In the genomic region with DNA sequence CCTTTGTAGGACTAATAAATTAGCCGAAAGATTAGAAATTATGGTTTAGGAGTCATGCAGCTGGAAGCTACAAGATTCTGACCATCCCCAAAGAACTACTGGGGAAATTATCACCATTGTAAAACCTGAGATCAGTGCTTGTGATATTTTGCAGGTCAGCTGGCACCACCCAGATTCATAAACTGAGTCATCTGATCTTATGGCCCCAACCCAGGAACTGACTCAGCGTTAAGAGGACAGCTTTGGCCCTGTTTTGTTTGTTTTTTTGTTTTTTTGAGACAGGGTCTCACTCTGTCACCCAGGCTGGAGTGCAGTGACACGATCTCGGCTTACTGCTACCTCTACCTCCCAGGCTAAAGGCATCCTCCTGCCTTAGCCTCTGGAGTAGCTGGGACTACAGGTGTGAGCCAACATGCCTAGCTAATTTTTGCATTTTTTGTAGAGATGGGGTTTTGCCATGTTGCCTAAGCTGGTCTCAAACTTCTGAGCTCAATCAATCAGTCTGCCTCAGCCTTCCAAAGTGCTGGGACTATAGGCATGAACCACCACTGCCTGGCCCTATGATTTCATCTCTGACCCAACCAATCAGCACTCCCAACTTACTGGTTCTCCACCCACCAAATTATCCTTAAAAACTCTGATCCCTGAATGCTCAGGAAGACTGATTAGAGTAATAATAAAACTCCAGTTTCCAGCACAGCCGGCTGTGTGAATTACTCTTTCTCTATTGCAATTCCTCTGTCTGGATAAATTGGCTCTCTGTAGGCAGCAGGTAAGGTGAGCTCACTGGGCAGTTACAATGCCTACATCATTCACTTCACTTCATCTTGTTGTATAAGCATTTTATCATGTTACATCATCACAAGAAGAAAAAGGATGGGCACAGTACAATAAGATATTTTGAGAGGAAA, we compare ENCODE assay signal across 15 cellular contexts.
A peak's percentile ranks its signal among the peaks of the same experiment; 100 is the strongest.
DNase-seq lines count a peak whose midpoint lies in the region; ATAC-seq, FAIRE-seq and TF ChIP-seq lines count a peak whose summit lies in the region.
"Had no signal": no experiment of that assay in that cellular context is flagged by ENCODE, and none has a peak within 500 bp of the region (broad histone marks: within the 10 kb centered on the region; RNA-seq: fewer than 3 reads in every experiment).

No MANE protein-coding gene starts in this region.

- no peaks in the 10 kb centered on the region for H3K79me1 ChIP-seq in neuronal stem cell (ENCODE audit: low read depth, low read length)

- H3K36me3 ChIP-seq in bronchial epithelial cell (ENCODE audit: control insufficient read depth, insufficient read depth, low read length) (no peaks in the 10 kb centered on the region), neuronal stem cell (replicated peaks in 1 of 2; ENCODE audit: control insufficient read depth in 2 of 2, insufficient read depth in 2 of 2, low read length in 2 of 2) (no peaks in the 10 kb centered on the region)
- H3K36me3 ChIP-seq: BLaER1 had no signal

- no peak overlapping the region for H2BK12ac ChIP-seq in neuronal stem cell (ENCODE audit: low read length)

- no peak overlapping the region for H3K18ac ChIP-seq in neuronal stem cell (ENCODE audit: low read length)

- H3K4me1 ChIP-seq in neuronal stem cell (ENCODE audit: control insufficient read depth in 2 of 2, insufficient read depth in 1 of 2, low read depth in 1 of 2, low read length in 2 of 2) (peaks cover 9 to 14% of the 10 kb centered on the region in 2 donors), right cardiac atrium (ENCODE audit: control insufficient read depth, insufficient read depth, low read length) (peaks cover 4% of the 10 kb centered on the region)
- H3K4me1 ChIP-seq: parathyroid adenoma had no signal

- H3K27ac ChIP-seq in neuronal stem cell (replicated peaks; ENCODE audit: low read length) (no peak overlapping the region), right cardiac atrium (ENCODE audit: low read length) (no peak overlapping the region)
- H3K27ac ChIP-seq: BLaER1, parathyroid adenoma, SK-N-MC had no signal

- H3K14ac ChIP-seq in neuronal stem cell (ENCODE audit: low read length) = no peak overlapping the region

- TF ChIP-seq CTCF in bronchial epithelial cell (IDR thresholded peaks at IDR 0.05; ENCODE audit: insufficient read depth, low read length, severe bottlenecking) = no peak

- H2BK5ac ChIP-seq in neuronal stem cell (ENCODE audit: low read length) = no peak overlapping the region

- no peak for ATAC-seq in right cardiac atrium
- no peak for ATAC-seq in HG03378 (IDR thresholded peaks at IDR 0.05; ENCODE audit: unreplicated experiment)
- no peak for ATAC-seq in GM21360 (IDR thresholded peaks at IDR 0.05; ENCODE audit: unreplicated experiment)
- ATAC-seq: effector memory CD8-positive, alpha-beta T cell had no signal

- peaks cover 0 to 1% of the 10 kb centered on the region in 2 donors for H3K9me3 ChIP-seq in neuronal stem cell (replicated peaks in 1 of 2; ENCODE audit: control insufficient read depth in 2 of 2, insufficient read depth in 1 of 2, low read depth in 1 of 2, low read length in 2 of 2)
- no peaks in the 10 kb centered on the region for H3K9me3 ChIP-seq in right cardiac atrium (ENCODE audit: control insufficient read depth, low read length)

- no peak overlapping the region for H3K9ac ChIP-seq in neuronal stem cell (ENCODE audit: low read depth, low read length, poor library complexity)
- H3K9ac ChIP-seq: BLaER1, parathyroid adenoma had no signal

- intact Hi-C loops in right cardiac atrium (cut with DNase I) = no loop called here

- H3K4me3 ChIP-seq in bronchial epithelial cell (ENCODE audit: low read depth, low read length) = no peak overlapping the region
- no peak overlapping the region for H3K4me3 ChIP-seq in neuronal stem cell (ENCODE audit: low read length in 2 of 2)
- no peak overlapping the region for H3K4me3 ChIP-seq in right cardiac atrium (ENCODE audit: low read length)
- H3K4me3 ChIP-seq: BLaER1, SK-N-MC had no signal

- DNase-seq in ELR (ENCODE audit: low read depth) = peak; percentile 79
- DNase-seq in NCI-H226 = peak; percentile 24
- DNase-seq in bronchial epithelial cell (ENCODE audit: low read depth) = peak; percentile 76
- DNase-seq in neuronal stem cell (ENCODE audit: low spot score) = no peak
- no peak for DNase-seq in right cardiac atrium
- no peak for DNase-seq in mucosa of gallbladder (ENCODE audit: low spot score)
- DNase-seq: activated gamma-delta T cell treated with Interleukin-2 at 50 U/mL for 16 hours; effector memory CD8-positive, alpha-beta T cell; NCI-H2171 treated with DMSO at 0.1 percent for 48 hours had no signal

- H3K4me2 ChIP-seq in neuronal stem cell (ENCODE audit: insufficient read depth, low read length, poor library complexity, severe bottlenecking) = no peak overlapping the region
- H3K4me2 ChIP-seq: BLaER1 had no signal

- H3K23ac ChIP-seq in neuronal stem cell (ENCODE audit: low read depth, low read length, poor library complexity) = no peak overlapping the region

- no peak overlapping the region for H2BK120ac ChIP-seq in neuronal stem cell (ENCODE audit: low read depth, low read length)

- no CpG with 5 or more reads among the region's 5 CpGs for WGBS in neuronal stem cell (ENCODE audit: extremely low coverage in 2 of 2, insufficient read length in 2 of 2, insufficient replicate concordance in 1 of 2), 2 donors
- WGBS in right cardiac atrium = 86% methylated on average over 5 of the region's 5 CpGs

- no peak overlapping the region for H2BK15ac ChIP-seq in neuronal stem cell (ENCODE audit: low read length)

- H2AK5ac ChIP-seq in neuronal stem cell (ENCODE audit: low read depth, low read length) = peak overlapping the region; percentile 23

- no peak overlapping the region for H4K91ac ChIP-seq in neuronal stem cell (ENCODE audit: low read depth, low read length, poor library complexity)

- H4K8ac ChIP-seq in neuronal stem cell (ENCODE audit: low read depth, low read length) = no peak overlapping the region

- no peak overlapping the region for H2AFZ ChIP-seq in neuronal stem cell (ENCODE audit: low read length)
- H2AFZ ChIP-seq: parathyroid adenoma had no signal

- H3K4ac ChIP-seq in neuronal stem cell (ENCODE audit: low read length) = no peak overlapping the region

- no peak for FAIRE-seq in bronchial epithelial cell (lab: Jason Lieb, UNC)
- FAIRE-seq: keratinocyte had no signal

- H3K27me3 ChIP-seq in bronchial epithelial cell (ENCODE audit: control insufficient read depth, insufficient read depth, low read length) (no peaks in the 10 kb centered on the region), neuronal stem cell (ENCODE audit: control insufficient read depth in 3 of 3, insufficient read depth in 3 of 3, low read depth in 1 of 3, low read length in 3 of 3) (no peaks in the 10 kb centered on the region), right cardiac atrium (ENCODE audit: control insufficient read depth, insufficient read depth) (no peaks in the 10 kb centered on the region)
- H3K27me3 ChIP-seq: BLaER1 had no signal

Comparison
In these comparisons a context has a peak if more than half of its experiments do, and no peak if none do; other contexts are left out.
1. DNase-seq: peak in ELR (single experiment), NCI-H226 (single experiment) and bronchial epithelial cell (single experiment); none in neuronal stem cell (single experiment), right cardiac atrium (0 of 3) and mucosa of gallbladder (single experiment).